Comparison of ENCODE assay signal across 12 cellular contexts in the genomic region with DNA sequence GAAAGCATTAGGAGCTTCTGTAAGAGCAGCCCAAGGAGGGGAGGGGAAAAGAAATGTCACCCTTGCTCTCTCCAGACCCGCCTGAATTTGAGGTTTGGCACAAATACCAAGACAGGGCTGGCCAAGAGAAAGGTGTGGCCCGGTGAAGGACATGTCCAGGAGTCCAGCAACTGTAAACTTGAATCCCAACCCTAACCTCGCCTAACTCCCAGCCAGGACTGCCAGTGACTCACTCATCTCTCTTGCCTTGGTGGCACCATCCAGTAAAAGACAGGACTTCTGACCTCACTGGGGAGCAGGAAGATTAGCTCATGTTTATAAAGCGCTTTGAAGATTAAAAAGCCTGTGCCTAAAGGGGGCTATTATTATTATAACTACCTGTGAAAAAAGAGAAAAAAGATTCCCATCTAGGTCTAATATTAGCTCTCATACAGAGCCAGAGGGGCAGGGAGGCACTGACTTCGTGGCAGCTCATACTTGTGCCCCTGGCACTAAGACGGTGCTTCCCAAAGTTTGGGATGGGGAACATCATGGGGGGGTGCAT.
DNase-seq lines count a peak whose midpoint lies in the region; ATAC-seq and TF ChIP-seq lines count a peak whose summit lies in the region.
"Had no signal": no experiment of that assay in that cellular context is flagged by ENCODE, and none has a peak within 500 bp of the region (broad histone marks: within the 10 kb centered on the region; RNA-seq: fewer than 3 reads in every experiment).

No MANE protein-coding gene starts in this region.

- no peak overlapping the region for H3K4me3 ChIP-seq in body of pancreas
- H3K4me3 ChIP-seq in kidney epithelial cell (ENCODE audit: low read depth, low read length): no peak overlapping the region
- no peak overlapping the region for H3K4me3 ChIP-seq in upper lobe of right lung
- H3K4me3 ChIP-seq in OCI-LY7 (ENCODE audit: low read depth, low read length, poor library complexity, severe bottlenecking): no peak overlapping the region
- H3K4me3 ChIP-seq: right lobe of liver had no signal

- no peaks in the 10 kb centered on the region for H3K27me3 Mint-ChIP-seq in activated CD8-positive, alpha-beta memory T cell treated with anti-CD3 and anti-CD28 coated beads, Interleukin-2, amount 10 ng/mL, durations not matched to agents 7 days and 5 days

- no peak overlapping the region for H3K27ac Mint-ChIP-seq in activated CD8-positive, alpha-beta memory T cell treated with anti-CD3 and anti-CD28 coated beads, Interleukin-2, amount 10 ng/mL, durations not matched to agents 7 days and 5 days

- no peak overlapping the region for H3K4me2 ChIP-seq in OCI-LY7 (ENCODE audit: low read length)

- ATAC-seq in body of pancreas (peak; percentile 68), upper lobe of right lung (peak; percentile 78)
- no peak for ATAC-seq in activated CD8-positive, alpha-beta memory T cell treated with anti-CD3 and anti-CD28 coated beads, Interleukin-2, amount 10 ng/mL, durations not matched to agents 7 days and 5 days

- no peak overlapping the region for H2AFZ ChIP-seq in OCI-LY7 (ENCODE audit: low read length)

- TF ChIP-seq CTCF in body of pancreas (IDR thresholded peaks at IDR 0.05) (no peak), kidney epithelial cell (IDR thresholded peaks at IDR 0.05; ENCODE audit: insufficient read depth, low read length, poor library complexity, severe bottlenecking) (no peak), upper lobe of right lung (IDR thresholded peaks at IDR 0.05) (no peak), OCI-LY7 (conservative IDR thresholded peaks at IDR 0.05; ENCODE audit: low read length) (no peak)

- H3K27me3 ChIP-seq in body of pancreas (no peaks in the 10 kb centered on the region), kidney epithelial cell (ENCODE audit: control insufficient read depth, insufficient read depth, low read length) (no peaks in the 10 kb centered on the region), upper lobe of right lung (no peaks in the 10 kb centered on the region)
- H3K27me3 ChIP-seq: right lobe of liver had no signal

- WGBS in body of pancreas, 2 donors: 47 to 62% methylated on average over 6 of the region's 6 CpGs

- intact Hi-C loops in body of pancreas (cut with DNase I): no loop called here
- intact Hi-C loops in upper lobe of right lung (cut with DNase I): no loop called here
- intact Hi-C loops in OCI-LY7 (cut with micrococcal nuclease; ENCODE audit: unreplicated experiment): no loop called here

- no peaks in the 10 kb centered on the region for H3K79me2 ChIP-seq in OCI-LY7 (ENCODE audit: insufficient read depth, low read depth, low read length)

- no peaks in the 10 kb centered on the region for H3K36me3 Mint-ChIP-seq in activated CD8-positive, alpha-beta memory T cell treated with anti-CD3 and anti-CD28 coated beads, Interleukin-2, amount 10 ng/mL, durations not matched to agents 7 days and 5 days

- H3K4me3 Mint-ChIP-seq in activated CD8-positive, alpha-beta memory T cell treated with anti-CD3 and anti-CD28 coated beads, Interleukin-2, amount 10 ng/mL, durations not matched to agents 7 days and 5 days: no peak overlapping the region

- DNase-seq in HT-29 (ENCODE audit: low spot score): peak; percentile 81
- DNase-seq in body of pancreas: peak in 2 of 4 donors; percentile 38 to 54
- DNase-seq in kidney epithelial cell (ENCODE audit: low read depth): peak; percentile 51
- DNase-seq in upper lobe of right lung: no peak
- DNase-seq in OCI-LY7 (ENCODE audit: low spot score): no peak
- no peak for DNase-seq in activated CD8-positive, alpha-beta memory T cell treated with anti-CD3 and anti-CD28 coated beads, Interleukin-2, amount 10 ng/mL, durations not matched to agents 7 days and 5 days
- no peak for DNase-seq in NCI-H1436 (lab: John Stamatoyannopoulos, UW)
- DNase-seq: DMS79 treated with DMSO at 0.1 percent for 48 hours, head of caudate nucleus, mesendoderm, NCI-H1436 treated with DMSO at 0.1 percent for 48 hours, right lobe of liver had no signal

- H3K9me3 ChIP-seq in body of pancreas: no peaks in the 10 kb centered on the region
- H3K9me3 ChIP-seq in upper lobe of right lung: no peaks in the 10 kb centered on the region
- no peaks in the 10 kb centered on the region for H3K9me3 ChIP-seq in OCI-LY7 (ENCODE audit: low read length)
- H3K9me3 ChIP-seq: right lobe of liver had no signal

- BruUV-seq in OCI-LY7 (replicated peaks; lab: Mats Ljungman, UMichigan): no TSS peak

- H3K4me1 ChIP-seq in body of pancreas (peaks cover 20% of the 10 kb centered on the region), upper lobe of right lung (no peaks in the 10 kb centered on the region), OCI-LY7 (ENCODE audit: insufficient read depth, low read length, poor library complexity, severe bottlenecking) (no peaks in the 10 kb centered on the region)
- H3K4me1 ChIP-seq: right lobe of liver had no signal

- no peak overlapping the region for H3K27ac ChIP-seq in body of pancreas
- no peak overlapping the region for H3K27ac ChIP-seq in upper lobe of right lung
- H3K27ac ChIP-seq in OCI-LY7 (ENCODE audit: low read depth, low read length, poor library complexity, severe bottlenecking): no peak overlapping the region
- H3K27ac ChIP-seq: right lobe of liver had no signal

- H3K9me3 Mint-ChIP-seq in activated CD8-positive, alpha-beta memory T cell treated with anti-CD3 and anti-CD28 coated beads, Interleukin-2, amount 10 ng/mL, durations not matched to agents 7 days and 5 days (ENCODE audit: low read depth): no peaks in the 10 kb centered on the region

- CTCF ChIA-PET in OCI-LY7 (lab: Charles Lee; ENCODE audit: unreplicated experiment): no interaction called here
- CTCF ChIA-PET in activated CD8-positive, alpha-beta memory T cell treated with anti-CD3 and anti-CD28 coated beads, Interleukin-2, amount 10 ng/mL, durations not matched to agents 7 days and 5 days (lab: Charles Lee): interaction anchor here (0.7 kb wide), 1 partner anchor 53 kb away, joined by 3 read pairs; no protein-coding TSS in a partner anchor

- H3K36me3 ChIP-seq in body of pancreas (replicated peaks in 1 of 2; ENCODE audit: insufficient read depth in 1 of 2, low read depth in 2 of 2): no peaks in the 10 kb centered on the region
- H3K36me3 ChIP-seq in kidney epithelial cell (ENCODE audit: control insufficient read depth, insufficient read depth, low read length): no peaks in the 10 kb centered on the region
- H3K36me3 ChIP-seq in upper lobe of right lung: no peaks in the 10 kb centered on the region
- H3K36me3 ChIP-seq in OCI-LY7 (ENCODE audit: insufficient read depth, low read length): no peaks in the 10 kb centered on the region
- H3K36me3 ChIP-seq: right lobe of liver had no signal

- H3K9me2 ChIP-seq in OCI-LY7 (ENCODE audit: insufficient read depth, low read length): no peaks in the 10 kb centered on the region

- TF ChIP-seq POLR2A in body of pancreas (IDR thresholded peaks at IDR 0.05): no peak

- H4K20me1 ChIP-seq in OCI-LY7 (ENCODE audit: insufficient read depth, low read length): no peaks in the 10 kb centered on the region

- POLR2A ChIA-PET in OCI-LY7 (lab: Charles Lee): no interaction called here

- H3K4me1 Mint-ChIP-seq in activated CD8-positive, alpha-beta memory T cell treated with anti-CD3 and anti-CD28 coated beads, Interleukin-2, amount 10 ng/mL, durations not matched to agents 7 days and 5 days: no peaks in the 10 kb centered on the region

Comparison
In these comparisons a context has a peak if more than half of its experiments do, and no peak if none do; other contexts are left out.
1. DNase-seq: peak in HT-29 (single experiment) and kidney epithelial cell (single experiment); none in upper lobe of right lung (single experiment), OCI-LY7 (single experiment), activated CD8-positive, alpha-beta memory T cell treated with anti-CD3 and anti-CD28 coated beads, Interleukin-2, amount 10 ng/mL, durations not matched to agents 7 days and 5 days (single experiment) and NCI-H1436 (single experiment).